In the genomic region with DNA sequence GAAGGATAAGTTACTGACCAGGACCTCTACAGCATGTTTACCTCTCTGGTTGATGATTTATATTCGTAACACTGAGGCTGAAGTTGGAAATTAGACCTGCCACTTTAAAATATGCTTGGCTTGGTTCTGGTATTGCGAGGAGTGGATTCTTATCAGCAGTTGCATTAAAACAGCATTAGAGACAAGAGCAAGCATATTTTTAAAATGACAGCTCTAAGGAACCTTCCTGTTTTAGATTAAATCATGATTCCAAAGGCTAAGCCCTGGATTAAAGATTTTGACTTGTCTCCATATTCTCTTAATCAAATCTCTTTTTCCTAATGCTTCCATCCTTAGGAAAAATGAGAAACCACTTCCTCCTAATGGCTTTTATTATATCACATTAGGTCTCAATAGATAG, we compare ENCODE assay signal across 1 cellular context.
TF ChIP-seq lines count a peak whose summit lies in the region.

No MANE protein-coding gene starts in this region.

TF ChIP-seq in H1, 55 proteins besides CTCF, POLR2A, EP300 and RAD21 (continued from another document):
- TF ChIP-seq RNF2 (IDR thresholded peaks at IDR 0.05; ENCODE audit: borderline replicate concordance, low read depth, low read length, missing control alignments, poor library complexity, severe bottlenecking) (no peak), RBBP5 (IDR thresholded peaks at IDR 0.05; ENCODE audit: borderline replicate concordance, low read depth, low read length) (no peak), NANOG (IDR thresholded peaks at IDR 0.05; ENCODE audit: insufficient read depth, low read depth, low read length, poor library complexity, severe bottlenecking) (no peak), SUZ12 (IDR thresholded peaks at IDR 0.05; ENCODE audit: low read length) (no peak), PHF8 (conservative IDR thresholded peaks at IDR 0.05; ENCODE audit: low read depth, low read length) (no peak), ASH2L (IDR thresholded peaks at IDR 0.05; ENCODE audit: low read length) (no peak)
